In genomic region chr2:203743441-203743932, GRCh38 we compare ENCODE assay signal across 14 cellular contexts. TPM values are rescaled to one million over a fixed set of nuclear protein-coding genes. Genes with fewer than 3 reads are reported as not detected.
A peak's percentile ranks its signal among the peaks of the same experiment; 100 is the strongest.
DNase-seq lines count a peak whose midpoint lies in the region; ATAC-seq, FAIRE-seq and TF ChIP-seq lines count a peak whose summit lies in the region.
"Had no signal": no experiment of that assay in that cellular context is flagged by ENCODE, and none has a peak within 500 bp of the region (broad histone marks: within the 10 kb centered on the region; RNA-seq: fewer than 3 reads in every experiment).

No MANE protein-coding gene starts in this region.

- H3K36me3 ChIP-seq in CD4-positive, alpha-beta memory T cell (ENCODE audit: insufficient read depth, low read length): peaks cover 6% of the 10 kb centered on the region
- H3K36me3 ChIP-seq: tibial artery had no signal

- no peaks in the 10 kb centered on the region for H3K27me3 ChIP-seq in CD4-positive, alpha-beta memory T cell (ENCODE audit: insufficient read depth, low read length)
- H3K27me3 ChIP-seq: tibial artery had no signal

- CTCF ChIA-PET in CD4-positive, alpha-beta memory T cell (lab: Charles Lee; ENCODE audit: partially characterized antibody): interaction anchor here (0.8 to 3.4 kb wide), 4 partner anchors 11 to 72 kb away, joined by 3 to 14 read pairs (median 7); no protein-coding TSS in a partner anchor

- peak overlapping the region; percentile 67 to 93 (median 76) for H3K27ac Mint-ChIP-seq in CD4-positive, alpha-beta memory T cell
- H3K27ac Mint-ChIP-seq: activated B cell treated with CpG ODN at 0.5 μM for 24 hours had no signal

- POLR2A ChIA-PET in CD4-positive, alpha-beta memory T cell (lab: Charles Lee; ENCODE audit: partially characterized antibody): interaction anchor here (0.8 to 11.6 kb wide), 9 partner anchors 8 to 110 kb away, joined by 3 to 794 read pairs (median 3); partner anchors contain the start of gene CD28

- no peaks in the 10 kb centered on the region for H3K27me3 Mint-ChIP-seq in CD4-positive, alpha-beta memory T cell

- no peak overlapping the region for H3K4me3 ChIP-seq in CD4-positive, alpha-beta memory T cell (ENCODE audit: low read length in 2 of 2)
- no peak overlapping the region for H3K4me3 ChIP-seq in astrocyte of the spinal cord (ENCODE audit: low read depth, low read length)
- H3K4me3 ChIP-seq: tibial artery had no signal

- H3K4me1 Mint-ChIP-seq in CD4-positive, alpha-beta memory T cell: peaks cover 61 to 87% (median 75%) of the 10 kb centered on the region in 4 donors
- H3K4me1 Mint-ChIP-seq: activated B cell treated with CpG ODN at 0.5 μM for 24 hours had no signal

- peak overlapping the region; percentile 8 for H3K27ac ChIP-seq in CD4-positive, alpha-beta memory T cell (ENCODE audit: low read depth, low read length)
- H3K27ac ChIP-seq: epithelial cell of prostate had no signal

- H3K9me3 Mint-ChIP-seq in CD4-positive, alpha-beta memory T cell: peaks cover 0 to 6% (median 3%) of the 10 kb centered on the region in 8 donors
- H3K9me3 Mint-ChIP-seq: activated B cell treated with CpG ODN at 0.5 μM for 24 hours had no signal

- no peaks in the 10 kb centered on the region for H3K9me3 ChIP-seq in CD4-positive, alpha-beta memory T cell (ENCODE audit: control insufficient read depth in 1 of 2, low read length in 2 of 2)
- H3K9me3 ChIP-seq: tibial artery had no signal

- H3K4me3 Mint-ChIP-seq in CD4-positive, alpha-beta memory T cell: peak overlapping the region in 3 of 8 donors; percentile 9 to 55 (median 33)
- H3K4me3 Mint-ChIP-seq: activated B cell treated with CpG ODN at 0.5 μM for 24 hours had no signal

- peaks cover 90% of the 10 kb centered on the region for H3K4me1 ChIP-seq in CD4-positive, alpha-beta memory T cell (ENCODE audit: insufficient read depth, low read length)

- in situ Hi-C loops in astrocyte of the spinal cord (cut with HindIII; ENCODE audit: low sequenced_read_pairs): no loop called here

- no peak for TF ChIP-seq CTCF in astrocyte of the spinal cord (IDR thresholded peaks at IDR 0.05; ENCODE audit: low read depth, low read length)

- peak; percentile 13 for FAIRE-seq in HTR-8/SVneo (lab: Jason Lieb, UNC)
- FAIRE-seq: keratinocyte had no signal

- no peak for ATAC-seq in GM21576 (IDR thresholded peaks at IDR 0.05; ENCODE audit: unreplicated experiment)

- no peak for DNase-seq in CD4-positive, alpha-beta memory T cell
- DNase-seq in HTR-8/SVneo (ENCODE audit: insufficient read length, low spot score): no peak
- DNase-seq in astrocyte of the spinal cord (ENCODE audit: low read depth, low spot score): peak; percentile 50
- DNase-seq in myocyte (ENCODE audit: low read depth): peak; percentile 96
- no peak for DNase-seq in SKM-1 (lab: John Stamatoyannopoulos, UW; ENCODE audit: unreplicated experiment)
- no peak for DNase-seq in SW480 (ENCODE audit: low spot score)
- no peak for DNase-seq in RPMI8226
- DNase-seq: activated B cell treated with CpG ODN at 0.5 μM for 24 hours, DMS79 treated with DMSO at 0.1 percent for 48 hours, NCI-H2029 had no signal

- H3K36me3 Mint-ChIP-seq in CD4-positive, alpha-beta memory T cell: peaks cover 41 to 43% of the 10 kb centered on the region in 2 donors

- intact Hi-C loops in CD4-positive, alpha-beta memory T cell (cut with micrococcal nuclease): loop anchor here (10.0 kb wide), 1 partner anchor 1109 kb away; the partner anchor contains the start of gene FAM117B

RNA-seq across cellular contexts. Expression of gene CD28, which starts 37.0 kb away (rescaled TPM):
- total RNA-seq in CD4-positive, alpha-beta memory T cell: 100 to 1,000 TPM; 203 to 222 TPM
- 100 to 1,000 TPM in 1 of 2 donors, 10 to 100 TPM in 1; 80.0 to 132 TPM for polyA plus RNA-seq in CD4-positive, alpha-beta memory T cell
- 0.45 and 0.57 TPM in 2 replicates for total RNA-seq in myocyte
- 0.38 TPM for polyA plus RNA-seq in myocyte (2012)
- total RNA-seq: activated B cell treated with CpG ODN at 0.5 μM for 24 hours had no signal

Comparison
In these comparisons a context has a peak if more than half of its experiments do, and no peak if none do; other contexts are left out.
1. DNase-seq: peak in astrocyte of the spinal cord (single experiment) and myocyte (single experiment); none in CD4-positive, alpha-beta memory T cell (0 of 5), HTR-8/SVneo (single experiment), SKM-1 (single experiment), SW480 (single experiment) and RPMI8226 (single experiment).
2. RNA of gene CD28, which starts 37.0 kb away (total RNA-seq): 203 to 222 TPM in CD4-positive, alpha-beta memory T cell; 0.45 to 0.57 TPM in myocyte; every median in the first group is over 100 times any median in the second.